ENCODE assay signal across 20 cellular contexts in the genomic region with DNA sequence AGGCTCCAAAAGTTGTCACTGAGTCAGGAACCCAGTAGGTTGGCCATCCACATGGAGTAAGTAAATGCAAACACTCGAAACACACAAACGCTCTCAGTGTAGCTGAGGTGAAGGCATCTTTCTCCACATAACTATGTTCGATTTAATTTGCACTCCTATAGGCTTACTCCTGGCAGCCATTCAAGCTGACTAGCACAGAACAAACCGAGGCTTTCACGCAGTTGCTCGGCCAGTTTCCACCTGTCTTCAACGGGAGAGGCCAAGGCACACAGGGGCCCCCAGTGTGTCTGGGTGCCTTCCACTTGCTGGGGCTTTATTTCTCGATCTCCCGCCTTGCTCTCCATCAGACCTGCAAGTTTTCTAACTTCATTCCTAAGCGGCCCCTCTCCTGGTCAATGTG. TPM values are rescaled to one million over a fixed set of nuclear protein-coding genes. Genes with fewer than 3 reads are reported as not detected.
DNase-seq lines count a peak whose midpoint lies in the region; TF ChIP-seq lines count a peak whose summit lies in the region.
"Had no signal": no experiment of that assay in that cellular context is flagged by ENCODE, and none has a peak within 500 bp of the region (broad histone marks: within the 10 kb centered on the region; RNA-seq: fewer than 3 reads in every experiment).

No MANE protein-coding gene starts in this region.

- H3K27me3 Mint-ChIP-seq in H9 (ENCODE audit: low read depth): peaks cover 19% of the 10 kb centered on the region
- peaks cover 44 to 55% (median 51%) of the 10 kb centered on the region in 3 donors for H3K27me3 Mint-ChIP-seq in CD14-positive monocyte (ENCODE audit: low read depth in 3 of 3)

- H3K9ac ChIP-seq in H9 (ENCODE audit: extremely low read depth, insufficient read length, low read length) (no peak overlapping the region), iPS-15b (ENCODE audit: low read depth, low read length) (peak overlapping the region; percentile 37)

- H4K8ac ChIP-seq in H9 (replicated peaks; ENCODE audit: insufficient read length, low read depth, low read length): no peak overlapping the region

- no peak overlapping the region for H2AK5ac ChIP-seq in H9 (ENCODE audit: insufficient read length, low read length)

- no peak overlapping the region for H2BK12ac ChIP-seq in H9 (ENCODE audit: insufficient read length, low read depth, low read length)

- no peak overlapping the region for H3K4ac ChIP-seq in H9 (ENCODE audit: low read depth, low read length)

- in situ Hi-C loops in GM13977 (cut with MboI; ENCODE audit: low pct_unique_long_range_greater_than_20kb, low sequenced_read_pairs, unreplicated experiment): no loop called here

- H3K4me3 ChIP-seq in iPS-15b (ENCODE audit: low read depth, low read length) (peak overlapping the region; percentile 88), sigmoid colon (peak overlapping the region; percentile 85 to 99 (median 88))

- no peak overlapping the region for H3T11ph ChIP-seq in H9 (ENCODE audit: low read length)

- H3K9me3 ChIP-seq in H9 (ENCODE audit: control insufficient read depth, low read depth, low read length) (no peaks in the 10 kb centered on the region), iPS-15b (ENCODE audit: control insufficient read depth, insufficient read depth, low read length) (no peaks in the 10 kb centered on the region), sigmoid colon (no peaks in the 10 kb centered on the region)

- no peak for TF ChIP-seq EP300 in sigmoid colon (IDR thresholded peaks at IDR 0.05)

- no peaks in the 10 kb centered on the region for H4K20me1 ChIP-seq in H9 (ENCODE audit: control insufficient read depth, insufficient read depth, insufficient read length)

- no peak overlapping the region for H2BK20ac ChIP-seq in H9 (ENCODE audit: low read depth, low read length, poor library complexity, severe bottlenecking)

- H3K4me1 Mint-ChIP-seq in H9 (peaks cover 63 to 78% of the 10 kb centered on the region in 2 experiments), CD14-positive monocyte (peaks cover 22% of the 10 kb centered on the region)

- TF ChIP-seq CTCF in H9 (conservative IDR thresholded peaks at IDR 0.05): no peak
- TF ChIP-seq CTCF in sigmoid colon (IDR thresholded peaks at IDR 0.05): no peak
- no peak for TF ChIP-seq CTCF in GM13977 (IDR thresholded peaks at IDR 0.05; ENCODE audit: extremely low read depth, insufficient read depth, missing control alignments)
- no peak for TF ChIP-seq CTCF in CD14-positive monocyte (IDR thresholded peaks at IDR 0.05)

- H3K4me2 ChIP-seq in H9 (ENCODE audit: insufficient read depth, insufficient read length, low read length): peak overlapping the region; percentile 52

- H4K91ac ChIP-seq in H9 (ENCODE audit: insufficient read length, low read depth, low read length): no peak overlapping the region

- H3K9me3 Mint-ChIP-seq in H9 (no peaks in the 10 kb centered on the region; a peak in 1 of 5 replicates), CD14-positive monocyte (peaks cover 0 to 19% (median 4%) of the 10 kb centered on the region in 7 donors)
- H3K9me3 Mint-ChIP-seq: activated naive CD4-positive, alpha-beta T cell treated with anti-CD3 and anti-CD28 coated beads for 36 hours; CD8-positive, alpha-beta memory T cell; IgD-negative memory B cell; T-helper 1 cell treated with Interleukin-12 subunit alpha and Interleukin-12 subunit beta and Interleukin-4 antibody, amounts not matched to agents 30 μg/mL and 1 μg/mL, for 36 hours had no signal

- H3K56ac ChIP-seq in H9 (ENCODE audit: insufficient read length, low read depth, low read length): no peak overlapping the region

- intact Hi-C loops in sigmoid colon (cut with DNase I) (loop anchor here (5.0 kb wide), 3 partner anchors 168 to 952 kb away; a partner anchor contains a TSS), CD14-positive monocyte (cut with micrococcal nuclease) (no loop called here)

- H3K27me3 ChIP-seq in H9 (ENCODE audit: insufficient read depth, low read length) (no peaks in the 10 kb centered on the region; the same call in 1 of the 2 replicates), iPS-15b (ENCODE audit: control insufficient read depth, insufficient read depth, low read length) (peaks cover 9% of the 10 kb centered on the region), sigmoid colon (no peaks in the 10 kb centered on the region)

- no peak overlapping the region for H2BK15ac ChIP-seq in H9 (ENCODE audit: low read depth, low read length)

- H3K79me1 ChIP-seq in H9 (ENCODE audit: insufficient read depth, low read depth, low read length, poor library complexity, severe bottlenecking): peaks cover 8% of the 10 kb centered on the region

- no peak overlapping the region for H3K14ac ChIP-seq in H9 (ENCODE audit: insufficient read depth, low read length)

- H3K23ac ChIP-seq in H9 (ENCODE audit: insufficient read length, low read depth, low read length): no peak overlapping the region

- H3K36me3 Mint-ChIP-seq in H9 (ENCODE audit: insufficient read depth in 1 of 3, low read depth in 3 of 3) (peaks cover 21 to 63% (median 36%) of the 10 kb centered on the region in 3 experiments), CD14-positive monocyte (peaks cover 0 to 4% of the 10 kb centered on the region in 2 donors)
- H3K36me3 Mint-ChIP-seq: CD8-positive, alpha-beta memory T cell had no signal

- H2AFZ ChIP-seq in H9 (ENCODE audit: low read length): no peak overlapping the region

- no CpG with 5 or more reads among the region's 10 CpGs for WGBS in H9 (ENCODE audit: extremely low coverage, insufficient read length, low lambda C conversion rate)
- WGBS in sigmoid colon, 2 donors: 49 to 68% methylated on average over 10 of the region's 10 CpGs

- H2BK5ac ChIP-seq in H9 (ENCODE audit: insufficient read length, low read length): no peak overlapping the region

- no peak for DNase-seq in H9
- DNase-seq in RPMI8226: peak; percentile 42
- DNase-seq in sigmoid colon: no peak
- DNase-seq in COLO668 (lab: John Stamatoyannopoulos, UW; ENCODE audit: unreplicated experiment): no peak
- no peak for DNase-seq in occipital lobe (lab: John Stamatoyannopoulos, UW)
- no peak for DNase-seq in GM13977 (ENCODE audit: low spot score)
- no peak for DNase-seq in CD14-positive monocyte (ENCODE audit: low spot score)
- DNase-seq: activated CD4-positive, alpha-beta T cell treated with anti-CD3 and anti-CD28 coated beads, Interleukin-2, amount 50 U/mL, for 48 hours; activated naive CD4-positive, alpha-beta T cell treated with anti-CD3 and anti-CD28 coated beads for 36 hours; CD8-positive, alpha-beta memory T cell; MV-4-11; NCI-H187 treated with DMSO at 0.1 percent for 48 hours; NCI-H510A treated with DMSO at 0.1 percent for 48 hours; SIG-M5; stimulated activated naive CD4-positive, alpha-beta T cell had no signal

- H2BK120ac ChIP-seq in H9 (ENCODE audit: low read depth, low read length, poor library complexity, severe bottlenecking): no peak overlapping the region

- peaks cover 19% of the 10 kb centered on the region for H3K23me2 ChIP-seq in H9 (ENCODE audit: insufficient read length, low read depth, low read length, poor library complexity, severe bottlenecking)

- peaks cover 22% of the 10 kb centered on the region; the same call in 1 of the 2 replicates for H3K79me2 ChIP-seq in H9 (ENCODE audit: insufficient read depth, low read length)

- no peak for TF ChIP-seq POLR2A in sigmoid colon (IDR thresholded peaks at IDR 0.05)

- no peak overlapping the region for H3K18ac ChIP-seq in H9 (ENCODE audit: insufficient read length, low read depth, low read length)

- H3K36me3 ChIP-seq in iPS-15b (ENCODE audit: control insufficient read depth, insufficient read depth, low read length) (peaks cover 12% of the 10 kb centered on the region), sigmoid colon (peaks cover 0 to 6% (median 0%) of the 10 kb centered on the region in 4 donors)

- H3K4me1 ChIP-seq in H9 (ENCODE audit: insufficient read depth, low read length) (peaks cover 8% of the 10 kb centered on the region; the same call in 1 of the 2 replicates), iPS-15b (ENCODE audit: control insufficient read depth, insufficient read depth, low read length) (peaks cover 32% of the 10 kb centered on the region), sigmoid colon (peaks cover 0 to 80% (median 70%) of the 10 kb centered on the region in 4 donors)

- H3K4me3 Mint-ChIP-seq in H9 (peak overlapping the region; percentile 87 to 98; a peak in 4 of 5 replicates), CD14-positive monocyte (peak overlapping the region in 1 of 2 donors; percentile 44)
- H3K4me3 Mint-ChIP-seq: activated naive CD4-positive, alpha-beta T cell treated with anti-CD3 and anti-CD28 coated beads for 36 hours; CD8-positive, alpha-beta memory T cell; IgD-negative memory B cell; T-helper 1 cell treated with Interleukin-12 subunit alpha and Interleukin-12 subunit beta and Interleukin-4 antibody, amounts not matched to agents 30 μg/mL and 1 μg/mL, for 36 hours had no signal

- H3K27ac ChIP-seq in H9 (ENCODE audit: insufficient read length, low read depth, low read length): no peak overlapping the region
- peak overlapping the region; percentile 96 to 98 (median 97) for H3K27ac ChIP-seq in sigmoid colon
- H3K27ac ChIP-seq: coronary artery, VCaP had no signal

- no peak overlapping the region for H4K5ac ChIP-seq in H9 (ENCODE audit: insufficient read length, low read depth, low read length)

- H3K27ac Mint-ChIP-seq in H9: peak overlapping the region in 2 of 3 experiments; percentile 61 to 95; a peak in 3 of 7 replicates
- H3K27ac Mint-ChIP-seq in CD14-positive monocyte: no peak overlapping the region
- H3K27ac Mint-ChIP-seq: activated naive CD4-positive, alpha-beta T cell treated with anti-CD3 and anti-CD28 coated beads for 36 hours; IgD-negative memory B cell; T-helper 1 cell treated with Interleukin-12 subunit alpha and Interleukin-12 subunit beta and Interleukin-4 antibody, amounts not matched to agents 30 μg/mL and 1 μg/mL, for 36 hours had no signal

RNA-seq across cellular contexts. Expression of a gene that starts 18.9 kb away (rescaled TPM):
- total RNA-seq in H9 (2021): 39.8 and 41.4 TPM in 2 replicates
- total RNA-seq in sigmoid colon: 10 to 100 TPM; 21.8 to 58.6 (median 32.8) TPM
- 10 to 100 TPM in 1 of 3 donors, 1 to 10 TPM in 2; 1.4 to 18.5 (median 6.0) TPM for polyA plus RNA-seq in sigmoid colon
- 8.1 TPM for total RNA-seq in occipital lobe
- polyA plus RNA-seq in CD14-positive monocyte: under 1 TPM; 0.07 to 0.08 TPM
- polyA plus RNA-seq: CD8-positive, alpha-beta memory T cell; IgD-negative memory B cell had no signal

Comparison
In these comparisons a context has a peak if more than half of its experiments do, and no peak if none do; other contexts are left out.
1. H3K27ac Mint-ChIP-seq: peak in H9 (2 of 3); none in CD14-positive monocyte (0 of 7).